Comparison of ENCODE assay signal across 30 cellular contexts in genomic region chrX:2568125-2568524, GRCh38.
"Had no signal": no experiment of that assay in that cellular context is flagged by ENCODE, and none has a peak within 500 bp of the region (broad histone marks: within the 10 kb centered on the region; RNA-seq: fewer than 3 reads in every experiment).

No MANE protein-coding gene starts in this region.

- DNase-seq: activated B cell treated with CpG ODN at 0.5 μM for 24 hours; activated CD4-positive, alpha-beta memory T cell treated with anti-CD3 and anti-CD28 coated beads for 36 hours; activated CD4-positive, alpha-beta T cell treated with anti-CD3 and anti-CD28 coated beads for 4 hours; activated CD4-positive, alpha-beta T cell treated with anti-CD3 and anti-CD28 coated beads, Interleukin-2, amount 10 ng/mL, durations not matched to agents 24 days and 14 days; activated CD4-positive, alpha-beta T cell treated with anti-CD3 and anti-CD28 coated beads, Interleukin-2, amount 50 U/mL, for 1 hour; activated CD4-positive, alpha-beta T cell treated with anti-CD3 and anti-CD28 coated beads, Interleukin-2, amount 50 U/mL, for 4 hours; activated CD4-positive, CD25-positive, alpha-beta regulatory T cell treated with anti-CD3 and anti-CD28 coated beads, Interleukin-2, amount 50 U/mL, for 72 hours; activated CD8-positive, alpha-beta memory T cell treated with anti-CD3 and anti-CD28 coated beads, Interleukin-2, amount 50 U/mL, for 4 hours; activated CD8-positive, alpha-beta T cell treated with anti-CD3 and anti-CD28 coated beads for 36 hours; activated gamma-delta T cell; activated naive CD4-positive, alpha-beta T cell treated with anti-CD3 and anti-CD28 coated beads, Interleukin-2, amount 10 ng/mL, durations not matched to agents 7 days and 5 days; activated naive CD4-positive, alpha-beta T cell treated with Interleukin-2 at 50 U/mL for 16 hours; activated naive CD8-positive, alpha-beta T cell treated with anti-CD3 and anti-CD28 coated beads, Interleukin-2, amount 10 ng/mL, durations not matched to agents 7 days and 5 days; activated naive CD8-positive, alpha-beta T cell treated with anti-CD3 and anti-CD28 coated beads, Interleukin-2, amount 50 U/mL, for 24 hours; activated T-cell treated with anti-CD3 and anti-CD28 coated beads for 4 hours; activated T-cell treated with anti-CD3 and anti-CD28 coated beads, Interleukin-2, amount 50 U/mL, for 1 hour; activated T-cell treated with anti-CD3 and anti-CD28 coated beads, Interleukin-2, amount 50 U/mL, for 4 hours; activated T-cell treated with anti-CD3 and anti-CD28 coated beads, Interleukin-2, amount 50 U/mL, for 72 hours; amygdala; anterior cingulate cortex; brain microvascular endothelial cell; central memory CD4-positive, alpha-beta T cell; T-helper 1 cell; T-helper 2 cell; T-helper 9 cell had no signal

- H3K9me3 ChIP-seq: breast epithelium had no signal

- FAIRE-seq: TTC549 had no signal

- H3K4me3 ChIP-seq: ascending aorta, breast epithelium had no signal

- H3K27ac ChIP-seq: ascending aorta, brain microvascular endothelial cell, breast epithelium, VCaP had no signal

- H3K4me1 ChIP-seq: ascending aorta, breast epithelium had no signal

- H3K27me3 ChIP-seq: ascending aorta, brain microvascular endothelial cell, breast epithelium had no signal

- H3K36me3 ChIP-seq: brain microvascular endothelial cell, breast epithelium had no signal

- ATAC-seq: activated CD8-positive, alpha-beta T cell treated with anti-CD3 and anti-CD28 coated beads for 36 hours; activated naive CD8-positive, alpha-beta T cell treated with anti-CD3 and anti-CD28 coated beads, Interleukin-2, amount 50 U/mL, for 24 hours; activated T-cell treated with anti-CD3 and anti-CD28 coated beads, Interleukin-2, amount 50 U/mL, for 4 hours; activated T-cell treated with anti-CD3 and anti-CD28 coated beads, Interleukin-2, amount 50 U/mL, for 72 hours; activated T-helper 17 cell treated with anti-CD3 and anti-CD28 coated beads, Interleukin-2, amount 50 U/mL, for 72 hours had no signal
